ENCODE assay signal across 8 cellular contexts in the genomic region with DNA sequence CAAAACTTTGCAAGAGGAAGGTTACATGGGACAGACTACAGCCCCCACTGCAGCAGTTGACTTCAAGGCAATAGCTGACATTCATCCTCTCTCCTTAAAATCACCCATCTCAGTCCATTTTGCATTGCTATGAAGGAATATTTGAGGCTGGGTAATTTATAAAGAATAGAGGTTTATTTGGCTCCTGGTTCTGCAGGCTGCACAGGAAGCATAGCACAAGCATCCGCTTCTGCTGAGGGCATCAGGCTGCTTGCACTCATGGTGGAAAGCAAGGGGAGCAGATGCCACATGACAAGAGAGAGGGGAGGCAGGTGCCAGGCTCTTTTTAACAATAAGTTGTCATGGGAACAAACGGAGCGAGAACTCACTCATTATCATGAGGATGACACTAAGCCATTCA.
"Had no signal": no experiment of that assay in that cellular context is flagged by ENCODE, and none has a peak within 500 bp of the region (broad histone marks: within the 10 kb centered on the region; RNA-seq: fewer than 3 reads in every experiment).

No MANE protein-coding gene starts in this region.

- H3K4me2 ChIP-seq: GM23338 had no signal

- H2AFZ ChIP-seq: GM23338 had no signal

- ATAC-seq: GM23338, HCT116 had no signal

- FAIRE-seq: HTR-8/SVneo had no signal

- H3K4me1 ChIP-seq: HAP-1 had no signal

- H3K36me3 ChIP-seq: HAP-1 had no signal

- DNase-seq: H7, HFFc6, IMR-90, KBM-7 had no signal

- H3K4me3 ChIP-seq: GM23338, HAP-1 had no signal
